In genomic region chr7:133746847-133747246, GRCh38 we compare ENCODE assay signal across 24 cellular contexts.
"Had no signal": no experiment of that assay in that cellular context is flagged by ENCODE, and none has a peak within 500 bp of the region (broad histone marks: within the 10 kb centered on the region; RNA-seq: fewer than 3 reads in every experiment).

No MANE protein-coding gene starts in this region.

- H3K36me3 Mint-ChIP-seq: stimulated activated naive B cell treated with anti-CD40 and anti-IgM and Interleukin-4, amounts not matched to agents 10 μg/mL and 1 μg/mL and 100 μg/mL, for 72 hours had no signal

- ATAC-seq: activated CD8-positive, alpha-beta T cell treated with anti-CD3 and anti-CD28 coated beads, Interleukin-2, amount 10 ng/mL, durations not matched to agents 7 days and 5 days; activated T-cell treated with anti-CD3 and anti-CD28 coated beads, Interleukin-2, amount 50 U/mL, for 72 hours; left lobe of liver; mucosa of descending colon; naive thymus-derived CD4-positive, alpha-beta T cell; stimulated activated naive B cell treated with anti-CD40 and anti-IgM and Interleukin-4, amounts not matched to agents 10 μg/mL and 1 μg/mL and 100 μg/mL, for 72 hours had no signal

- H3K9ac ChIP-seq: parathyroid adenoma had no signal

- DNase-seq: activated B cell treated with CpG ODN at 0.5 μM for 24 hours; activated CD4-positive, alpha-beta T cell treated with anti-CD3 and anti-CD28 coated beads, Interleukin-2, amount 10 ng/mL, durations not matched to agents 24 days and 14 days; activated CD8-positive, alpha-beta memory T cell treated with anti-CD3 and anti-CD28 coated beads, Interleukin-2, amount 50 U/mL, for 48 hours; activated CD8-positive, alpha-beta T cell treated with anti-CD3 and anti-CD28 coated beads, Interleukin-2, amount 10 ng/mL, durations not matched to agents 7 days and 5 days; activated gamma-delta T cell; activated T-cell treated with anti-CD3 and anti-CD28 coated beads, Interleukin-2, amount 50 U/mL, for 72 hours; amniotic stem cell; brain microvascular endothelial cell; cerebellar nuclear complex; effector CD8-positive, alpha-beta T cell; foreskin fibroblast; glutamatergic neuron; mucosa of descending colon; naive thymus-derived CD4-positive, alpha-beta T cell; retina; stimulated activated CD4-positive, alpha-beta T cell treated with anti-CD3 and anti-CD28 coated beads, Interleukin-15, amount 100 ng/mL, for 24 hours; stimulated activated CD4-positive, alpha-beta T cell treated with anti-CD3 and anti-CD28 coated beads, Interleukin-4, amount 100 ng/mL, for 1 hour; stimulated activated naive B cell treated with anti-CD40 and anti-IgM and Interleukin-4, amounts not matched to agents 10 μg/mL and 1 μg/mL and 100 μg/mL, for 72 hours; T-helper 2 cell; thyroid gland had no signal

- H3K27ac Mint-ChIP-seq: activated B cell treated with CpG ODN at 0.5 μM for 24 hours; activated CD4-positive, alpha-beta T cell treated with anti-CD3 and anti-CD28 coated beads, Interleukin-2, amount 10 ng/mL, durations not matched to agents 24 days and 14 days; activated CD8-positive, alpha-beta T cell treated with anti-CD3 and anti-CD28 coated beads, Interleukin-2, amount 10 ng/mL, durations not matched to agents 7 days and 5 days; activated naive CD8-positive, alpha-beta T cell; activated T-cell treated with anti-CD3 and anti-CD28 coated beads, Interleukin-2, amount 50 U/mL, for 72 hours; naive thymus-derived CD4-positive, alpha-beta T cell; stimulated activated naive B cell treated with anti-CD40 and anti-IgM and Interleukin-4, amounts not matched to agents 10 μg/mL and 1 μg/mL and 100 μg/mL, for 72 hours had no signal

- H3K4me1 Mint-ChIP-seq: activated CD4-positive, alpha-beta T cell treated with anti-CD3 and anti-CD28 coated beads, Interleukin-2, amount 10 ng/mL, durations not matched to agents 24 days and 14 days had no signal

- H3K9me3 Mint-ChIP-seq: activated B cell treated with CpG ODN at 0.5 μM for 24 hours; activated CD4-positive, alpha-beta T cell treated with anti-CD3 and anti-CD28 coated beads, Interleukin-2, amount 10 ng/mL, durations not matched to agents 24 days and 14 days; activated T-cell treated with anti-CD3 and anti-CD28 coated beads, Interleukin-2, amount 50 U/mL, for 72 hours; naive thymus-derived CD4-positive, alpha-beta T cell; stimulated activated naive B cell treated with anti-CD40 and anti-IgM and Interleukin-4, amounts not matched to agents 10 μg/mL and 1 μg/mL and 100 μg/mL, for 72 hours had no signal

- H3K27ac ChIP-seq: brain microvascular endothelial cell, parathyroid adenoma, vagina had no signal

- H3K9me3 ChIP-seq: mucosa of descending colon, thyroid gland, vagina had no signal

- H3K4me3 Mint-ChIP-seq: activated B cell treated with CpG ODN at 0.5 μM for 24 hours; activated CD4-positive, alpha-beta T cell treated with anti-CD3 and anti-CD28 coated beads, Interleukin-2, amount 10 ng/mL, durations not matched to agents 24 days and 14 days; activated CD8-positive, alpha-beta T cell treated with anti-CD3 and anti-CD28 coated beads, Interleukin-2, amount 10 ng/mL, durations not matched to agents 7 days and 5 days; activated naive CD8-positive, alpha-beta T cell; activated T-cell treated with anti-CD3 and anti-CD28 coated beads, Interleukin-2, amount 50 U/mL, for 72 hours; naive thymus-derived CD4-positive, alpha-beta T cell; stimulated activated naive B cell treated with anti-CD40 and anti-IgM and Interleukin-4, amounts not matched to agents 10 μg/mL and 1 μg/mL and 100 μg/mL, for 72 hours had no signal

- H3K4me3 ChIP-seq: mucosa of descending colon, thyroid gland, vagina had no signal

- H3K27me3 ChIP-seq: brain microvascular endothelial cell, thyroid gland, vagina had no signal

- H3K36me3 ChIP-seq: brain microvascular endothelial cell, thyroid gland, vagina had no signal

- H3K27me3 Mint-ChIP-seq: activated B cell treated with CpG ODN at 0.5 μM for 24 hours; activated CD4-positive, alpha-beta T cell treated with anti-CD3 and anti-CD28 coated beads, Interleukin-2, amount 10 ng/mL, durations not matched to agents 24 days and 14 days; activated naive CD8-positive, alpha-beta T cell; naive thymus-derived CD4-positive, alpha-beta T cell; stimulated activated naive B cell treated with anti-CD40 and anti-IgM and Interleukin-4, amounts not matched to agents 10 μg/mL and 1 μg/mL and 100 μg/mL, for 72 hours had no signal
